Comparison of ENCODE assay signal across 8 cellular contexts in genomic region chr12:49740930-49741881, GRCh38. TPM values are rescaled to one million over a fixed set of nuclear protein-coding genes. Genes with fewer than 3 reads are reported as not detected.
DNase-seq lines count a peak whose midpoint lies in the region; ATAC-seq and TF ChIP-seq lines count a peak whose summit lies in the region.

TMBIM6 (plus strand) TSS chr12:49741557; CDS start chr12:49752494, 10,937 bp downstream.

- no peaks in the 10 kb centered on the region for H3K27me3 ChIP-seq in parathyroid adenoma (ENCODE audit: control insufficient read depth, insufficient read depth, low read length)
- H3K27me3 ChIP-seq in transverse colon, result no peaks in the 10 kb centered on the region

- in situ Hi-C loops in transverse colon (cut with MboI; ENCODE audit: low pct_ligation_motif_present in 1 of 4, low pct_unique_long_range_greater_than_20kb in 1 of 4, low sequenced_read_pairs in 3 of 4), result no loop called here

- peak within 1 kb of the TSS; percentile 94 for H3K9ac ChIP-seq in parathyroid adenoma

- DNase-seq in GM12865 (ENCODE audit: low read depth) (peak; percentile 100), NCI-H128 (lab: John Stamatoyannopoulos, UW; ENCODE audit: unreplicated experiment) (peak; percentile 100), SW 1271 (lab: John Stamatoyannopoulos, UW) (peak; percentile 99 to 100), Right ventricle myocardium superior (peak; percentile 100), transverse colon (peak; percentile 99)
- peak; percentile 98 for DNase-seq in activated naive CD8-positive, alpha-beta T cell treated with anti-CD3 and anti-CD28 coated beads, Interleukin-2, amount 50 U/mL, for 24 hours

- H3K27me3 Mint-ChIP-seq in activated naive CD8-positive, alpha-beta T cell treated with anti-CD3 and anti-CD28 coated beads, Interleukin-2, amount 50 U/mL, for 24 hours, result peaks cover 4% of the 10 kb centered on the region

- no peak for TF ChIP-seq EP300 in transverse colon (IDR thresholded peaks at IDR 0.05; ENCODE audit: low read depth)

- peak; percentile 100 for TF ChIP-seq POLR2A in transverse colon (IDR thresholded peaks at IDR 0.05)

- H3K36me3 ChIP-seq in parathyroid adenoma (ENCODE audit: control insufficient read depth, insufficient read depth, low read length), result no peaks in the 10 kb centered on the region
- H3K36me3 ChIP-seq in transverse colon, result no peaks in the 10 kb centered on the region

- H3K27ac ChIP-seq in parathyroid adenoma (peak within 1 kb of the TSS; percentile 98), transverse colon (peak within 1 kb of the TSS; percentile 92 to 98 (median 96))

- WGBS in transverse colon (ENCODE audit: low coverage in 1 of 2), 2 donors, result 4 to 6% methylated on average over 10 to 50 of the region's 50 CpGs

- peak within 1 kb of the TSS; percentile 96 for H3K27ac Mint-ChIP-seq in activated naive CD8-positive, alpha-beta T cell treated with anti-CD3 and anti-CD28 coated beads, Interleukin-2, amount 50 U/mL, for 24 hours

- peak within 1 kb of the TSS; percentile 92 for H3K4me3 Mint-ChIP-seq in activated naive CD8-positive, alpha-beta T cell treated with anti-CD3 and anti-CD28 coated beads, Interleukin-2, amount 50 U/mL, for 24 hours

- peaks cover 48% of the 10 kb centered on the region for H3K4me1 Mint-ChIP-seq in activated naive CD8-positive, alpha-beta T cell treated with anti-CD3 and anti-CD28 coated beads, Interleukin-2, amount 50 U/mL, for 24 hours

- peaks cover 36% of the 10 kb centered on the region for H3K79me2 ChIP-seq in parathyroid adenoma

- H2AFZ ChIP-seq in parathyroid adenoma, result peak within 1 kb of the TSS; percentile 88

- no peaks in the 10 kb centered on the region for H3K9me3 Mint-ChIP-seq in activated naive CD8-positive, alpha-beta T cell treated with anti-CD3 and anti-CD28 coated beads, Interleukin-2, amount 50 U/mL, for 24 hours

- H3K4me3 ChIP-seq in GM12865 (ENCODE audit: low read depth, low read length) (peak within 1 kb of the TSS; percentile 53), parathyroid adenoma (ENCODE audit: low read depth, low read length) (peak within 1 kb of the TSS; percentile 93), transverse colon (peak within 1 kb of the TSS; percentile 33 to 75 (median 58))

- ATAC-seq in HG02678 (IDR thresholded peaks at IDR 0.05; ENCODE audit: unreplicated experiment) (peak; percentile 97), Right ventricle myocardium superior (ENCODE audit: poor library complexity) (peak; percentile 97)
- peak; percentile 95 for ATAC-seq in activated naive CD8-positive, alpha-beta T cell treated with anti-CD3 and anti-CD28 coated beads, Interleukin-2, amount 50 U/mL, for 24 hours

- intact Hi-C loops in Right ventricle myocardium superior (cut with DNase I) (no loop called here), transverse colon (cut with DNase I; ENCODE audit: low total_unique reads) (no loop called here)

- H3K9me3 ChIP-seq in parathyroid adenoma (ENCODE audit: control insufficient read depth, low read length) (no peaks in the 10 kb centered on the region), transverse colon (no peaks in the 10 kb centered on the region)

- H3K36me3 Mint-ChIP-seq in activated naive CD8-positive, alpha-beta T cell treated with anti-CD3 and anti-CD28 coated beads, Interleukin-2, amount 50 U/mL, for 24 hours (ENCODE audit: low read depth), result peaks cover 30% of the 10 kb centered on the region

- H3K4me2 ChIP-seq in parathyroid adenoma (ENCODE audit: low read length), result peak within 1 kb of the TSS; percentile 80

- TF ChIP-seq CTCF in GM12865 (IDR thresholded peaks at IDR 0.05; ENCODE audit: insufficient read depth, low read depth, low read length, missing control alignments) (peak; percentile 97), parathyroid adenoma (IDR thresholded peaks at IDR 0.05) (peak; percentile 100), transverse colon (IDR thresholded peaks at IDR 0.05) (peak; percentile 85 to 99 (median 93))

- H3K4me1 ChIP-seq in parathyroid adenoma (peaks cover 2% of the 10 kb centered on the region), transverse colon (peaks cover 19 to 42% (median 32%) of the 10 kb centered on the region in 4 donors)

RNA-seq across cellular contexts. Expression of gene TMBIM6, which starts in this region (rescaled TPM):
- 233 TPM for total RNA-seq in Right ventricle myocardium superior
- total RNA-seq in transverse colon, result 100 to 1,000 TPM; 234 to 709 (median 558) TPM

Comparison
In these comparisons a context has a peak if more than half of its experiments do, and no peak if none do; other contexts are left out.
1. Peak in every context shown above with its lines: DNase-seq, ATAC-seq, H3K4me3 ChIP-seq and H3K27ac ChIP-seq.